ENCODE assay signal across 8 cellular contexts in the genomic region with DNA sequence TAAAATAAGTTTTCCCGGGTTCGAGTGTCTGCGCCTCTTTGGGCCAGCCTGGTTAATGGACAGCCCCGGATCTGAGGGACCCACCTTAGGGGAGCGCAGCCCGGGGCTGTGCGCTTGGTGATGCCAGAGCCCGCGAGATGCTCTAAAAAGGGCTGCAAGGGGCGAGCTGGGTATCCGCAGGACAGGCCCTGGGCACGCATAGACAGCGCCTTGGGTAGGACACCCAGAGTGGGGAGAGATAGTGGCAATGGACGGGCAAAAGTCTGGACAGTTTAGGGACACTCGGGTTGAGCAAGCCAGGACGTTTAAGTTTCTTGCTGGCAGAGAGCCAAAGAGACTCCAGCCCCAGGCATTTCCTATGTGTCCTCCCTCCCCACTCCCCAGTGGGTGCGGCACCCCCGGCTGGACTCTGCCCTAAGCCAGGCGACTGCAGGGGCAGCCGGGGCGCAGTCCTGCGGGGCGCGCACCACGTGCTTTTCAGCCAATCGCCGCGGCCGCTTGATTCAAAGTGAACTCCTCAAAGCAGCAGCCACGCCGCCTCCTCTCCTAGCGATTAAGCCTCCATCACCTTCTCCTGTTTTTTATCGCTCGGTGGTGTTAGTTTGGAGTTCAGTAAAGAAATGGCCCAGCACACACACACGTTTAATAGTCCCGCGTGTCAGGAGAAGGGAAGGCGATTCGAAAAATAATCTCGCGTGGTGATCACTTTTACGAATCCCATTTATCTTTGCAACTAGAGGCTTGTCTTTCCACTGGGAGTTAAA. TPM values are rescaled to one million over a fixed set of nuclear protein-coding genes. Genes with fewer than 3 reads are reported as not detected.
DNase-seq lines count a peak whose midpoint lies in the region; ATAC-seq and TF ChIP-seq lines count a peak whose summit lies in the region.

No MANE protein-coding gene starts in this region.

- intact Hi-C loops in testis (cut with DNase I; ENCODE audit: low total_unique reads) = loop anchor here (5.0 kb wide), 2 partner anchors 604 to 739 kb away; no protein-coding TSS in a partner anchor

- no peak for TF ChIP-seq CTCF in testis (IDR thresholded peaks at IDR 0.05)

- TF ChIP-seq POLR2A in testis (IDR thresholded peaks at IDR 0.05) = no peak

- ATAC-seq in HG02852 (IDR thresholded peaks at IDR 0.05; ENCODE audit: unreplicated experiment) = peak; percentile 25

- DNase-seq in activated CD4-positive, CD25-positive, alpha-beta regulatory T cell treated with anti-CD3 and anti-CD28 coated beads, Interleukin-2, amount 50 U/mL, for 72 hours = peak; percentile 45
- DNase-seq in activated CD4-positive, CD25-positive, alpha-beta regulatory T cell (lab: John Stamatoyannopoulos, UW) = no peak
- DNase-seq in NCI-H460 (ENCODE audit: extremely low read depth, low read depth) (peak; percentile 93), activated T-cell treated with anti-CD3 and anti-CD28 coated beads for 4 hours (peak; percentile 15), fibroblast of gingiva (ENCODE audit: low read depth) (peak; percentile 67), testis (peak; percentile 90)

- H3K27ac ChIP-seq in muscle layer of colon (ENCODE audit: low read depth, low read length) (peak overlapping the region; percentile 53), testis (peak overlapping the region; percentile 91)

- H3K4me3 ChIP-seq in muscle layer of colon (ENCODE audit: low read depth in 1 of 2, low read length in 2 of 2) (peak overlapping the region; percentile 62 to 79), testis (peak overlapping the region; percentile 81 to 95)

- no peak overlapping the region for H3K9ac ChIP-seq in muscle layer of colon (ENCODE audit: low read length)

- H3K4me1 ChIP-seq in muscle layer of colon (ENCODE audit: insufficient read depth, low read length) = peaks cover 18% of the 10 kb centered on the region
- H3K4me1 ChIP-seq in testis = no peaks in the 10 kb centered on the region

- H3K9me3 ChIP-seq in muscle layer of colon (ENCODE audit: low read length) (no peaks in the 10 kb centered on the region), testis (no peaks in the 10 kb centered on the region)

- 0 to 1% methylated on average over 26 to 42 of the region's 42 CpGs for WGBS in testis, 2 donors

- H3K36me3 ChIP-seq in muscle layer of colon (ENCODE audit: insufficient read depth, low read length) (no peaks in the 10 kb centered on the region), testis (ENCODE audit: low read depth, missing control alignments) (no peaks in the 10 kb centered on the region)

- H3K27me3 ChIP-seq in muscle layer of colon (ENCODE audit: control insufficient read depth in 1 of 2, insufficient read depth in 2 of 2, low read length in 2 of 2) (no peaks in the 10 kb centered on the region), testis (no peaks in the 10 kb centered on the region)

RNA-seq across cellular contexts. Expression of a gene that starts 0.7 kb away (rescaled TPM):
- total RNA-seq in NCI-H460 (2014; rRNA removed; shearing (Covaris generic)) = 76.9 and 82.3 TPM in 2 replicates
- 33.6 and 38.7 TPM in 2 replicates for polyA plus RNA-seq in NCI-H460 (2014; cell fraction: nucleus; rRNA removed)
- 100 to 1,000 TPM in 1 of 2 donors, 10 to 100 TPM in 1; 89.7 to 153 TPM for total RNA-seq in testis
- 28.3 TPM for polyA plus RNA-seq in testis (ENCODE audit: insufficient read depth, low read depth, low replicate concordance)

RNA-seq across cellular contexts. Expression of a gene that starts 43.8 kb away (rescaled TPM):
- 294 and 304 TPM in 2 replicates for total RNA-seq in NCI-H460 (2014; rRNA removed; shearing (Covaris generic))
- 351 and 387 TPM in 2 replicates for polyA plus RNA-seq in NCI-H460 (2014; cell fraction: nucleus; rRNA removed)
- 10 to 100 TPM; 44.6 to 82.5 TPM for total RNA-seq in testis
- polyA plus RNA-seq in testis (ENCODE audit: insufficient read depth, low read depth, low replicate concordance) = 59.5 TPM

Comparison
In these comparisons a context has a peak if more than half of its experiments do, and no peak if none do; other contexts are left out.
1. DNase-seq: peak in activated CD4-positive, CD25-positive, alpha-beta regulatory T cell treated with anti-CD3 and anti-CD28 coated beads, Interleukin-2, amount 50 U/mL, for 72 hours (single experiment), NCI-H460 (single experiment), activated T-cell treated with anti-CD3 and anti-CD28 coated beads for 4 hours (single experiment), fibroblast of gingiva (single experiment) and testis (single experiment); none in activated CD4-positive, CD25-positive, alpha-beta regulatory T cell (0 of 4).